Comparison of ENCODE assay signal across 8 cellular contexts in the genomic region with DNA sequence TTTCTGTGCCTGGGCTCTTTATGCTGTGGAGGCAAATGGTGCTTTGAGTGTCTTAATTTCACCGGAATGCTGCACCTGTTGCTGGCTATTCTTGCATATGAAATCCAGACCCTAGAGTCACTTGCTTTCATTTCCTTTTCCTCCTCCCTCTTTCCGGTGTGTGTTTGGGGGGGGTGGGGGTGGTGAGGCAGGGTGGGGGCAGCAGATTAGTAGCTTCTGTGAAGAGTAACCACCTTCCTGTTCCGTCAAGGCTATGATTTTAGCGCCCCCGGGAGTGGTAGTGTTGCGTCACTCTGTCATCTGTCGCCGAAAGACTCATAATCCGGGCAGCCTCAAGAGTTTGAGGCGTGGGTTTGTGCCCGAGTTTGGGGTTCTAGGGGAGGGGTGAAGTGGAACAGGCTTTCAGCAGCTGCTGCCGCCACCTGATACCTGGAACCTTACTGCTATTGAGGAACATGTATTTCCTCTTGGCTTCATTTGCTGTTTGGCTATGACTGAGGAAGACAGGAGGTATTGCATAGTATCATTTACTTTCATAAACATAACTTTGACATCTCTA. TPM values are rescaled to one million over a fixed set of nuclear protein-coding genes. Genes with fewer than 3 reads are reported as not detected.
DNase-seq lines count a peak whose midpoint lies in the region; ATAC-seq and TF ChIP-seq lines count a peak whose summit lies in the region.

No MANE protein-coding gene starts in this region.

- peaks cover 7% of the 10 kb centered on the region for H3K79me2 ChIP-seq in neural progenitor cell (ENCODE audit: low read depth)

- H3K9me3 ChIP-seq in esophagus (ENCODE audit: control insufficient read depth in 2 of 2, insufficient read depth in 1 of 2, low read depth in 1 of 2, low read length in 1 of 2) = no peaks in the 10 kb centered on the region
- H3K9me3 ChIP-seq in neural progenitor cell (ENCODE audit: low read depth) = no peaks in the 10 kb centered on the region

- no peak overlapping the region for H3K4me2 ChIP-seq in neural progenitor cell

- H3K9ac ChIP-seq in neural progenitor cell = no peak overlapping the region

- H3K4me1 ChIP-seq in esophagus (ENCODE audit: control insufficient read depth in 2 of 2, insufficient read depth in 2 of 2, low read length in 1 of 2) (peaks cover 4 to 17% of the 10 kb centered on the region in 2 donors), neural progenitor cell (peaks cover 8% of the 10 kb centered on the region)

- peak; percentile 51 for DNase-seq in UCSD-AML1 (lab: John Stamatoyannopoulos, UW; ENCODE audit: unreplicated experiment)
- DNase-seq in stimulated activated CD8-positive, alpha-beta memory T cell treated with anti-CD3 and anti-CD28 coated beads, Interleukin-7, amount 100 ng/mL, for 1 hour (ENCODE audit: low read depth in 2 of 2) = peak; percentile 34 to 52
- DNase-seq in HUDEP-2 (lab: John Stamatoyannopoulos, UW; ENCODE audit: unreplicated experiment in 76 of 76) = no peak
- no peak for DNase-seq in D341Med (ENCODE audit: low spot score)
- DNase-seq in neural progenitor cell (ENCODE audit: low spot score) = no peak

- peak overlapping the region in 1 of 2 donors; percentile 40 for H3K4me3 ChIP-seq in esophagus (ENCODE audit: low read depth in 1 of 2, low read length in 2 of 2)
- no peak overlapping the region for H3K4me3 ChIP-seq in neural progenitor cell

- TF ChIP-seq CTCF in neural progenitor cell (IDR thresholded peaks at IDR 0.05) = no peak

- peaks cover 8% of the 10 kb centered on the region for H3K36me3 Mint-ChIP-seq in neural progenitor cell

- ATAC-seq in GM19438 (IDR thresholded peaks at IDR 0.05; ENCODE audit: low read depth, unreplicated experiment) (peak; percentile 65), HG03159 (IDR thresholded peaks at IDR 0.05; ENCODE audit: unreplicated experiment) (peak; percentile 67)

- WGBS in esophagus, 2 donors = 30 to 34% methylated on average over 12 of the region's 12 CpGs

- peaks cover 9% of the 10 kb centered on the region for H3K4me1 Mint-ChIP-seq in neural progenitor cell

- no peaks in the 10 kb centered on the region for H3K27me3 ChIP-seq in esophagus (ENCODE audit: control insufficient read depth in 1 of 2, insufficient read depth in 2 of 2, low read length in 2 of 2)
- no peaks in the 10 kb centered on the region for H3K27me3 ChIP-seq in neural progenitor cell

- H3K9me3 Mint-ChIP-seq in neural progenitor cell = no peaks in the 10 kb centered on the region

- H4K20me1 ChIP-seq in neural progenitor cell (ENCODE audit: low read depth) = peaks cover 4% of the 10 kb centered on the region

- H3K27me3 Mint-ChIP-seq in neural progenitor cell (ENCODE audit: insufficient read depth, low read depth) = peaks cover 3% of the 10 kb centered on the region

- H3K27ac Mint-ChIP-seq in neural progenitor cell = no peak overlapping the region

- H3K36me3 ChIP-seq in esophagus (ENCODE audit: control insufficient read depth in 2 of 2, insufficient read depth in 2 of 2, low read length in 1 of 2) (no peaks in the 10 kb centered on the region), neural progenitor cell (no peaks in the 10 kb centered on the region)

- H2AFZ ChIP-seq in neural progenitor cell (replicated peaks) = no peak overlapping the region

- no peak overlapping the region for H3K4me3 Mint-ChIP-seq in neural progenitor cell

- H3K27ac ChIP-seq in esophagus (ENCODE audit: low read depth in 2 of 2, low read length in 1 of 2) = peak overlapping the region; percentile 45 to 47
- H3K27ac ChIP-seq in neural progenitor cell = no peak overlapping the region

- H3F3A ChIP-seq in neural progenitor cell (ENCODE audit: low read depth) = no peaks in the 10 kb centered on the region

RNA-seq across cellular contexts. Expression of gene UTRN, which starts 49.1 kb away (rescaled TPM):
- polyA plus RNA-seq in esophagus = 1 to 10 TPM; 9.3 to 9.8 TPM
- total RNA-seq in neural progenitor cell (ENCODE audit: low replicate concordance) = 44.3 and 60.9 TPM in 2 replicates

Comparison
In these comparisons a context has a peak if more than half of its experiments do, and no peak if none do; other contexts are left out.
1. DNase-seq: peak in UCSD-AML1 (single experiment) and stimulated activated CD8-positive, alpha-beta memory T cell treated with anti-CD3 and anti-CD28 coated beads, Interleukin-7, amount 100 ng/mL, for 1 hour (2 of 2); none in HUDEP-2 (0 of 76), D341Med (single experiment) and neural progenitor cell (single experiment).